Comparison of ENCODE assay signal across 1 cellular context in the genomic region with DNA sequence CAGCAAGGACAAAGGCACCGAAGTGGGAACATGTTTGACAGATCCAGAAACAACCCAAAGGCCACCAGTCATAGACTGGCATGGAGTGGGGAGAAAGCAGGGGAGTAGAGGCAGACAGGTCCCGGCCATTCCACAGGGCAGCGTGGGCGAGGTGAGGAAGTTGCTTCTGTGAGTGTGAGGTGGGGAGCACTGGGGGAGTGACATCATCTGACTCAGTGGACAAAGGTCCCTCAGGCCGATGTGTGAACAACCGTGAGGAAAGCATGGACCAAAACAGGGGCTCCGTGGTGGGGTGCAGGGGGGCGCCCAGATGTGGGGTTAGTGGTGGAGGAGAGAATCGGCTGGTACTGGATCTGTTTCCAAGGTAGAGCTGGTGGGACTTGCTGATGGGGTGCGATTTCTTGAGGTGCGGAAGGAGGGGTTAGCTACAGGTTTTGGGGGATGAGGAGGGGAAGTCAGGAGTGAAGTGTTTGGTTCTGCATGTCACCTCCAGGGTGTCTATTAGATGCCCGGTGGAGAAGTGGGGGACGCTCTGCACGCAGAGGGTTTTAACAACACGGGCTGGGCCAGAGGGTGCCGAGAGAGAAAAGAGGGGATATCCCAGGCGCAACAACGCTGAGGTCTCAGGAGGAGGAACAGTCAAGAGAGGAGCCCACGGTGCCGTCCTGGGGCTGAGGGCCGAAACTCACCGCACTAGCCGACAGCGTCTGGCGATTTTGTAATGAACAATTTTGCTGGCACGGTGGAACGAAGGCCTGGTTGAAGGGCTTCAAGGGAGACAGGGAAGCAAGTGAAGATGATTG.
TF ChIP-seq lines count a peak whose summit lies in the region.

No MANE protein-coding gene starts in this region.

TF ChIP-seq in H1, 55 proteins besides CTCF, POLR2A, EP300 and RAD21:
- TF ChIP-seq GABPA (IDR thresholded peaks at IDR 0.05; ENCODE audit: borderline replicate concordance, insufficient read depth, low read length) (no peak), RXRA (IDR thresholded peaks at IDR 0.05; ENCODE audit: insufficient read depth, low read depth, low read length) (no peak), SIRT6 (IDR thresholded peaks at IDR 0.05; ENCODE audit: low read length) (no peak), RBBP5 (IDR thresholded peaks at IDR 0.05; ENCODE audit: borderline replicate concordance, low read depth, low read length) (no peak), HDAC2 (IDR thresholded peaks at IDR 0.05; ENCODE audit: borderline replicate concordance in 1 of 2, low read depth in 2 of 2, low read length in 2 of 2) (no peak)
TF ChIP-seq in H1: peak in this region for 0.
